In genomic region chr11:57409321-57410100, GRCh38 we compare ENCODE assay signal across 17 cellular contexts. TPM values are rescaled to one million over a fixed set of nuclear protein-coding genes. Genes with fewer than 3 reads are reported as not detected.
"Had no signal": no experiment of that assay in that cellular context is flagged by ENCODE, and none has a peak within 500 bp of the region (broad histone marks: within the 10 kb centered on the region; RNA-seq: fewer than 3 reads in every experiment).

No MANE protein-coding gene starts in this region.

- ATAC-seq: body of pancreas; stimulated activated memory B cell treated with anti-CD40 and anti-IgM and Interleukin-4, amounts not matched to agents 10 μg/mL and 1 μg/mL and 100 μg/mL, for 72 hours had no signal

- H3K4me3 Mint-ChIP-seq: activated B cell treated with CpG ODN at 0.5 μM for 24 hours; stimulated activated memory B cell treated with anti-CD40 and anti-IgM and Interleukin-4, amounts not matched to agents 10 μg/mL and 1 μg/mL and 100 μg/mL, for 72 hours; T-helper 2 cell treated with Interferon-gamma antibody and Interleukin-4, amounts not matched to agents 5 μg/mL and 100 μg/mL, for 36 hours; type B pancreatic cell had no signal

- H3K4me3 ChIP-seq: body of pancreas, colonic mucosa, SJSA1 had no signal

- H2AFZ ChIP-seq: parathyroid adenoma had no signal

- H3K9me3 ChIP-seq: body of pancreas, colonic mucosa, SJSA1 had no signal

- H3K27ac Mint-ChIP-seq: stimulated activated memory B cell treated with anti-CD40 and anti-IgM and Interleukin-4, amounts not matched to agents 10 μg/mL and 1 μg/mL and 100 μg/mL, for 72 hours; T-helper 2 cell treated with Interferon-gamma antibody and Interleukin-4, amounts not matched to agents 5 μg/mL and 100 μg/mL, for 36 hours; type B pancreatic cell had no signal

- H3K9me3 Mint-ChIP-seq: stimulated activated memory B cell treated with anti-CD40 and anti-IgM and Interleukin-4, amounts not matched to agents 10 μg/mL and 1 μg/mL and 100 μg/mL, for 72 hours; T-helper 2 cell treated with Interferon-gamma antibody and Interleukin-4, amounts not matched to agents 5 μg/mL and 100 μg/mL, for 36 hours; type B pancreatic cell had no signal

- H3K27me3 ChIP-seq: body of pancreas, colonic mucosa, SJSA1 had no signal

- H3K79me2 ChIP-seq: parathyroid adenoma had no signal

- FAIRE-seq: endometrium, islet of Langerhans had no signal

- H3K36me3 ChIP-seq: colonic mucosa had no signal

- DNase-seq: activated B cell treated with CpG ODN at 0.5 μM for 24 hours; amniotic stem cell; body of pancreas; central memory CD4-positive, alpha-beta T cell; colonic mucosa; stimulated activated CD4-positive, alpha-beta T cell treated with anti-CD3 and anti-CD28 coated beads, Interleukin-2, amount 100 ng/mL, for 24 hours; substantia nigra; SW 1271 had no signal

- H3K4me1 ChIP-seq: body of pancreas, colonic mucosa, parathyroid adenoma, SJSA1 had no signal

- H3K27me3 Mint-ChIP-seq: activated B cell treated with CpG ODN at 0.5 μM for 24 hours; stimulated activated memory B cell treated with anti-CD40 and anti-IgM and Interleukin-4, amounts not matched to agents 10 μg/mL and 1 μg/mL and 100 μg/mL, for 72 hours; type B pancreatic cell had no signal

- H3K27ac ChIP-seq: body of pancreas, colonic mucosa, parathyroid adenoma, SJSA1 had no signal

- H3K9ac ChIP-seq: parathyroid adenoma had no signal

RNA-seq across cellular contexts. Expression of gene PRG2, which starts 19.1 kb away (rescaled TPM):
- total RNA-seq: body of pancreas, colonic mucosa, lung microvascular endothelial cell, SJSA1 had no signal

RNA-seq across cellular contexts. Expression of gene PRG3, which starts 28.6 kb away (rescaled TPM):
- total RNA-seq: activated B cell treated with CpG ODN at 0.5 μM for 24 hours, body of pancreas, colonic mucosa, lung microvascular endothelial cell, SJSA1 had no signal
- polyA plus RNA-seq: esophagus had no signal

RNA-seq across cellular contexts. Expression of gene RTN4RL2, which starts 50.8 kb away (rescaled TPM):
- total RNA-seq: SJSA1 had no signal
